Comparison of ENCODE assay signal across 24 cellular contexts in genomic region chr12:113003631-113004030, GRCh38. TPM values are rescaled to one million over a fixed set of nuclear protein-coding genes. Genes with fewer than 3 reads are reported as not detected.
"Had no signal": no experiment of that assay in that cellular context is flagged by ENCODE, and none has a peak within 500 bp of the region (broad histone marks: within the 10 kb centered on the region; RNA-seq: fewer than 3 reads in every experiment).

No MANE protein-coding gene starts in this region.

- H3K9me3 Mint-ChIP-seq: activated naive CD8-positive, alpha-beta T cell treated with anti-CD3 and anti-CD28 coated beads, Interleukin-2, amount 50 U/mL, for 24 hours; endodermal cell had no signal

- H3K27me3 Mint-ChIP-seq: activated CD4-positive, alpha-beta T cell treated with anti-CD3 and anti-CD28 coated beads for 36 hours; activated naive CD8-positive, alpha-beta T cell treated with anti-CD3 and anti-CD28 coated beads, Interleukin-2, amount 50 U/mL, for 24 hours; naive B cell had no signal

- H3K4me3 Mint-ChIP-seq: activated CD4-positive, alpha-beta T cell treated with anti-CD3 and anti-CD28 coated beads for 36 hours; activated CD8-positive, alpha-beta T cell treated with anti-CD3 and anti-CD28 coated beads, Interleukin-2, amount 10 ng/mL, durations not matched to agents 7 days and 5 days; activated naive CD8-positive, alpha-beta T cell treated with anti-CD3 and anti-CD28 coated beads, Interleukin-2, amount 50 U/mL, for 24 hours; endodermal cell; mesothelial cell of epicardium had no signal

- H3K36me3 Mint-ChIP-seq: mesothelial cell of epicardium had no signal

- H3K4me1 Mint-ChIP-seq: activated CD4-positive, alpha-beta T cell treated with anti-CD3 and anti-CD28 coated beads for 36 hours; endodermal cell; mesothelial cell of epicardium had no signal

- DNase-seq: activated CD4-positive, alpha-beta T cell treated with anti-CD3 and anti-CD28 coated beads for 36 hours; activated CD4-positive, CD25-positive, alpha-beta regulatory T cell; activated CD8-positive, alpha-beta T cell treated with anti-CD3 and anti-CD28 coated beads, Interleukin-2, amount 10 ng/mL, durations not matched to agents 7 days and 5 days; activated gamma-delta T cell; activated naive CD4-positive, alpha-beta T cell treated with anti-CD3 and anti-CD28 coated beads, Interleukin-2, amount 50 U/mL, for 16 hours; activated naive CD8-positive, alpha-beta T cell treated with anti-CD3 and anti-CD28 coated beads, Interleukin-2, amount 50 U/mL, for 24 hours; amygdala; caudate nucleus; endodermal cell; foreskin fibroblast; heart right ventricle; kidney glomerular epithelial cell; left ventricle myocardium inferior; naive B cell; pancreas; sigmoid colon; small intestine; stimulated activated CD4-positive, alpha-beta T cell treated with anti-CD3 and anti-CD28 coated beads, Interleukin-1b, Interleukin-23, amount 100 ng/mL, for 48 hours; stimulated activated CD4-positive, alpha-beta T cell treated with anti-CD3 and anti-CD28 coated beads, Interleukin-4, amount 100 ng/mL, for 4 hours; stimulated activated CD8-positive, alpha-beta memory T cell treated with anti-CD3 and anti-CD28 coated beads, Interleukin-4, amount 100 ng/mL, for 48 hours; stimulated activated naive CD4-positive, alpha-beta T cell treated with Interleukin-2 at 50 U/mL for 16 hours had no signal

- ATAC-seq: activated CD4-positive, alpha-beta T cell treated with anti-CD3 and anti-CD28 coated beads for 36 hours; activated CD8-positive, alpha-beta T cell treated with anti-CD3 and anti-CD28 coated beads, Interleukin-2, amount 10 ng/mL, durations not matched to agents 7 days and 5 days; activated naive CD8-positive, alpha-beta T cell treated with anti-CD3 and anti-CD28 coated beads, Interleukin-2, amount 50 U/mL, for 24 hours; esophagus mucosa; heart right ventricle; pancreas had no signal

- H3K27ac Mint-ChIP-seq: activated CD4-positive, alpha-beta T cell treated with anti-CD3 and anti-CD28 coated beads for 36 hours; activated CD8-positive, alpha-beta T cell treated with anti-CD3 and anti-CD28 coated beads, Interleukin-2, amount 10 ng/mL, durations not matched to agents 7 days and 5 days; activated naive CD8-positive, alpha-beta T cell treated with anti-CD3 and anti-CD28 coated beads, Interleukin-2, amount 50 U/mL, for 24 hours; endodermal cell; mesothelial cell of epicardium had no signal

RNA-seq across cellular contexts. Expression of gene OAS2, which starts 25.3 kb away (rescaled TPM):
- total RNA-seq: endodermal cell had no signal
- polyA plus RNA-seq: neural cell had no signal

RNA-seq across cellular contexts. Expression of gene DTX1, which starts 52.9 kb away (rescaled TPM):
- total RNA-seq: activated CD8-positive, alpha-beta T cell treated with anti-CD3 and anti-CD28 coated beads, Interleukin-2, amount 10 ng/mL, durations not matched to agents 7 days and 5 days had no signal
